ENCODE assay signal across 10 cellular contexts in the genomic region with DNA sequence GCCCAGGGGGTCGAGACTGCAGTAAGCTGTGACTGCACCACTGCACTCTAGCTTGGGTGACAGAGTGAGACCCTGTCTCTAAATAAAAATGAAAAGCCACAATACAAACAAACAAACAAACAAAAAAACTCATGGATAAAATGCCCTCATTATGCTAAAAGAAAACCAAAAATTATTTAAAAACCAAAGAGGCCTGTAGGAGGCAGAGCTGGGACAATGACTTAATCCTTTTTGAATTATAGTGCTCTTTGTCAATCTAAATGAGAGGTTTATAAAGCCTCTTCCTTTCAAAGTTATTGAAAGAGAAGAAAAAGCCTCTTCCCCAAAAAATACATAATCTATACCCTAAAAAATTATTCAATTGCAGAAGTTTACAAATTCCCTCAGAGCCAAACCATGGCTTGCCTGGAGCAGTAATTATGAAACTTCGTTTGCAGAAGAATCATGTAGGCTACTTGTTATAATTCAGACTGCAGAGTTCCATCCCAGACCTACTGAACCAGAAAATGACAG. TPM values are rescaled to one million over a fixed set of nuclear protein-coding genes. Genes with fewer than 3 reads are reported as not detected.
DNase-seq lines count a peak whose midpoint lies in the region; ATAC-seq, FAIRE-seq and TF ChIP-seq lines count a peak whose summit lies in the region.
"Had no signal": no experiment of that assay in that cellular context is flagged by ENCODE, and none has a peak within 500 bp of the region (broad histone marks: within the 10 kb centered on the region; RNA-seq: fewer than 3 reads in every experiment).

No MANE protein-coding gene starts in this region.

- H3K9ac ChIP-seq in HUES64 (ENCODE audit: low read depth, low read length): no peak overlapping the region

- H3K9me3 Mint-ChIP-seq in activated naive CD8-positive, alpha-beta T cell (ENCODE audit: low read depth): no peaks in the 10 kb centered on the region
- H3K9me3 Mint-ChIP-seq in neural crest cell: no peaks in the 10 kb centered on the region

- H3K27me3 ChIP-seq in HUES64 (ENCODE audit: insufficient read depth, low read length): no peaks in the 10 kb centered on the region

- peak overlapping the region; percentile 61; the same call in 1 of the 2 replicates for H3K27ac ChIP-seq in HUES64 (ENCODE audit: low read depth, low read length)

- 92% methylated on average over 2 of the region's 2 CpGs for WGBS in HUES64

- DNase-seq in D721Med (ENCODE audit: insufficient read length, low spot score) (no peak), neural crest cell (ENCODE audit: low read depth, low spot score) (no peak), NCI-H524 treated with DMSO at 0.1 percent for 48 hours (lab: John Stamatoyannopoulos, UW) (no peak), NCI-H146 treated with DMSO at 0.1 percent for 48 hours (lab: John Stamatoyannopoulos, UW; ENCODE audit: unreplicated experiment) (no peak)
- DNase-seq: GF-D8, mesenchymal stem cell, SHP77 treated with DMSO at 0.1 percent for 48 hours had no signal

- no peak for ATAC-seq in HG03280 (IDR thresholded peaks at IDR 0.05; ENCODE audit: unreplicated experiment)

- H3K36me3 Mint-ChIP-seq in activated naive CD8-positive, alpha-beta T cell: peaks cover 13% of the 10 kb centered on the region
- H3K36me3 Mint-ChIP-seq in neural crest cell (ENCODE audit: low read depth): peaks cover 18% of the 10 kb centered on the region

- H3K9me3 ChIP-seq in HUES64 (ENCODE audit: insufficient read depth, low read depth, low read length): no peaks in the 10 kb centered on the region; the same call in 1 of the 2 replicates

- H3K4me3 Mint-ChIP-seq in activated naive CD8-positive, alpha-beta T cell: peak overlapping the region; percentile 54
- no peak overlapping the region for H3K4me3 Mint-ChIP-seq in neural crest cell

- FAIRE-seq in D721Med (lab: Jason Lieb, UNC): no peak

- H3K4me3 ChIP-seq in HUES64 (ENCODE audit: low read length): no peak overlapping the region

- no peaks in the 10 kb centered on the region for H3K27me3 Mint-ChIP-seq in activated naive CD8-positive, alpha-beta T cell
- H3K27me3 Mint-ChIP-seq in neural crest cell (ENCODE audit: low read depth): no peaks in the 10 kb centered on the region

- H3K27ac Mint-ChIP-seq in activated naive CD8-positive, alpha-beta T cell: peak overlapping the region; percentile 88
- no peak overlapping the region for H3K27ac Mint-ChIP-seq in neural crest cell (ENCODE audit: unreplicated experiment)

- H3K4me1 Mint-ChIP-seq in activated naive CD8-positive, alpha-beta T cell (ENCODE audit: low read depth): peaks cover 66% of the 10 kb centered on the region
- H3K4me1 Mint-ChIP-seq in neural crest cell: peaks cover 4% of the 10 kb centered on the region

- H3K36me3 ChIP-seq in HUES64 (ENCODE audit: insufficient read depth, low read length): peaks cover 40% of the 10 kb centered on the region

- peak; percentile 14 for TF ChIP-seq CTCF in D721Med (IDR thresholded peaks at IDR 0.05; ENCODE audit: insufficient read depth, missing control alignments)
- TF ChIP-seq CTCF in neural crest cell (conservative IDR thresholded peaks at IDR 0.05): peak; percentile 47

- H3K4me1 ChIP-seq in HUES64 (ENCODE audit: insufficient read depth, low read length): peaks cover 8% of the 10 kb centered on the region; the same call in 1 of the 2 replicates

RNA-seq across cellular contexts. Expression of a gene that starts 18.5 kb away (rescaled TPM):
- polyA plus RNA-seq in HUES64 (2013, experiment 1 of 2): 12.7 TPM
- 12.9 TPM for polyA plus RNA-seq in HUES64 (2013, experiment 2 of 2)
- total RNA-seq in neural crest cell: 14.1 and 14.3 TPM in 2 replicates

RNA-seq across cellular contexts. Expression of a gene that starts 25.8 kb away (rescaled TPM):
- 11.2 TPM for polyA plus RNA-seq in HUES64 (2013, experiment 1 of 2)
- polyA plus RNA-seq in HUES64 (2013, experiment 2 of 2): 12.6 TPM
- total RNA-seq in neural crest cell: 24.0 and 26.3 TPM in 2 replicates
